In the genomic region with DNA sequence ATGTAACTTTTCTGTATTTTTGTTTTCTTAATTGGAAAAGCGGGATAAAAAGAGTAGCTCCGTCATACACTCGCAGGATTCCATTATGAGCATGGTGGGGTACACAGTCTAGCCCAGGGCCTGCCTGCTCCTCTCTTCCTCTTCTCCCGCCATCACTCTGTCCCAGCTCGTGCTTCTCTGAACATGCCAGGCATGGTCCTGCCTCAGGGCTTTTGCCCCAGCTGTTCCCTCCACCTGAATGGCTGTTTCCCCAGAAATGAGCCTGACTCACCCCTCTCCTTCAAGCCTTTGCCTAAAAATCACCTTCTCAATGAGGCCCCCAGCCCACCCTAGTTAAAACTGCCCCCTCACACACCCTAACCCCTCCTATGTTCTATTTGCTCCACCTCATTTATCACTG, we compare ENCODE assay signal across 18 cellular contexts. TPM values are rescaled to one million over a fixed set of nuclear protein-coding genes. Genes with fewer than 3 reads are reported as not detected.
A peak's percentile ranks its signal among the peaks of the same experiment; 100 is the strongest.
DNase-seq lines count a peak whose midpoint lies in the region; ATAC-seq, FAIRE-seq and TF ChIP-seq lines count a peak whose summit lies in the region.
"Had no signal": no experiment of that assay in that cellular context is flagged by ENCODE, and none has a peak within 500 bp of the region (broad histone marks: within the 10 kb centered on the region; RNA-seq: fewer than 3 reads in every experiment).

No MANE protein-coding gene starts in this region.

- peaks cover 2% of the 10 kb centered on the region for H3K9me1 ChIP-seq in keratinocyte (ENCODE audit: control insufficient read depth, extremely low read depth, insufficient read depth, low read length)

- peaks cover 45% of the 10 kb centered on the region for H3K4me1 Mint-ChIP-seq in WTC11

- no peaks in the 10 kb centered on the region for H3K9me3 ChIP-seq in keratinocyte (ENCODE audit: control insufficient read depth, low read depth, low read length)
- no peaks in the 10 kb centered on the region for H3K9me3 ChIP-seq in spleen
- no peaks in the 10 kb centered on the region for H3K9me3 ChIP-seq in hepatocyte (ENCODE audit: low read depth)

- dilution Hi-C loops in keratinocyte (cut with MboI; ENCODE audit: extremely low pct_ligation_motif_present, low sequenced_read_pairs), result no loop called here

- no peaks in the 10 kb centered on the region for H3K27me3 Mint-ChIP-seq in WTC11 (ENCODE audit: low read depth)
- H3K27me3 Mint-ChIP-seq: B cell; CD4-positive, alpha-beta T cell had no signal

- H3K4me3 ChIP-seq in keratinocyte (ENCODE audit: control insufficient read depth in 2 of 3, extremely low read depth in 1 of 3, insufficient read depth in 2 of 3, low read depth in 1 of 3, low read length in 3 of 3), result no peak overlapping the region
- H3K4me3 ChIP-seq in spleen, result no peak overlapping the region
- H3K4me3 ChIP-seq in hepatocyte, result no peak overlapping the region
- H3K4me3 ChIP-seq: K562, PC-9, SK-N-MC had no signal

- POLR2A ChIA-PET in WTC11 (lab: Charles Lee), result no interaction called here

- H3K27ac ChIP-seq in keratinocyte (ENCODE audit: control insufficient read depth, insufficient read depth, low read length), result no peak overlapping the region
- H3K27ac ChIP-seq in spleen, result no peak overlapping the region
- no peak overlapping the region for H3K27ac ChIP-seq in hepatocyte
- H3K27ac ChIP-seq: PC-9, SK-N-MC had no signal

- CTCF ChIA-PET in WTC11 (lab: Charles Lee), result interaction anchor here (0.6 kb wide), 1 partner anchor 59 kb away, joined by 3 read pairs; no protein-coding TSS in a partner anchor

- 83 to 96% (median 94%) methylated on average over 5 of the region's 5 CpGs for WGBS in spleen, 5 donors
- WGBS in hepatocyte (ENCODE audit: low lambda C conversion rate, missing lambda C conversion rate), result 95% methylated on average over 5 of the region's 5 CpGs

- no peak for TF ChIP-seq CTCF in WTC11 (IDR thresholded peaks at IDR 0.05)
- no peak for TF ChIP-seq CTCF in keratinocyte (optimal IDR thresholded peaks at IDR 0.05 in 1 of 3, IDR thresholded peaks at IDR 0.05 in 1 of 3, conservative IDR thresholded peaks at IDR 0.05 in 1 of 3; ENCODE audit: extremely low read depth in 1 of 3, insufficient read depth in 2 of 3, low read length in 3 of 3)
- no peak for TF ChIP-seq CTCF in spleen (IDR thresholded peaks at IDR 0.05 in 8 of 11, conservative IDR thresholded peaks at IDR 0.05 in 3 of 11)
- no peak for TF ChIP-seq CTCF in hepatocyte (IDR thresholded peaks at IDR 0.05; ENCODE audit: poor library complexity)

- in situ Hi-C loops in ACHN (cut with HindIII; ENCODE audit: low pct_ligation_motif_present, low pct_unique_long_range_greater_than_20kb, low sequenced_read_pairs), result no loop called here

- H3K9ac ChIP-seq in keratinocyte (ENCODE audit: control insufficient read depth, extremely low read depth, insufficient read depth, low read length), result no peak overlapping the region

- H3K79me2 ChIP-seq in keratinocyte (ENCODE audit: control insufficient read depth, insufficient read depth, low read length) (peaks cover 86% of the 10 kb centered on the region), hepatocyte (peaks cover 58% of the 10 kb centered on the region)

- H3K27me3 ChIP-seq in keratinocyte (ENCODE audit: control insufficient read depth, extremely low read depth, insufficient read depth, low read length), result no peaks in the 10 kb centered on the region
- H3K27me3 ChIP-seq in spleen (replicated peaks in 1 of 7), result no peaks in the 10 kb centered on the region
- no peaks in the 10 kb centered on the region for H3K27me3 ChIP-seq in hepatocyte

- no peak for TF ChIP-seq POLR2A in spleen (IDR thresholded peaks at IDR 0.05)

- H3K27ac Mint-ChIP-seq in WTC11, result peak overlapping the region; percentile 6; the same call in 1 of the 2 replicates
- H3K27ac Mint-ChIP-seq: B cell had no signal

- intact Hi-C loops in spleen (cut with DNase I; ENCODE audit: low total_unique reads), result no loop called here

- ATAC-seq in WTC11 (no peak), HG03045 (IDR thresholded peaks at IDR 0.05; ENCODE audit: unreplicated experiment) (no peak)
- ATAC-seq: K562 had no signal

- H3K4me3 Mint-ChIP-seq in WTC11, result no peak overlapping the region
- H3K4me3 Mint-ChIP-seq: B cell; CD4-positive, alpha-beta T cell; H9 had no signal

- H2AFZ ChIP-seq in keratinocyte (ENCODE audit: control insufficient read depth, low read length) (no peak overlapping the region), hepatocyte (no peak overlapping the region)
- H2AFZ ChIP-seq: PC-9 had no signal

- FAIRE-seq in keratinocyte (lab: Jason Lieb, UNC), result peak; percentile 56
- FAIRE-seq: K562 had no signal

- no peaks in the 10 kb centered on the region for H4K20me1 ChIP-seq in keratinocyte (ENCODE audit: control insufficient read depth, extremely low read depth, insufficient read depth, low read length)
- H4K20me1 ChIP-seq in hepatocyte (ENCODE audit: insufficient read depth, poor library complexity, severe bottlenecking), result no peaks in the 10 kb centered on the region

- no peaks in the 10 kb centered on the region for H3K36me3 ChIP-seq in keratinocyte (ENCODE audit: control insufficient read depth in 2 of 2, extremely low read depth in 1 of 2, insufficient read depth in 2 of 2, low read length in 2 of 2)
- no peaks in the 10 kb centered on the region for H3K36me3 ChIP-seq in spleen
- H3K36me3 ChIP-seq in hepatocyte (replicated peaks; ENCODE audit: insufficient read depth, low read depth), result no peaks in the 10 kb centered on the region

- no peaks in the 10 kb centered on the region for H3K9me3 Mint-ChIP-seq in WTC11
- H3K9me3 Mint-ChIP-seq: CD4-positive, alpha-beta T cell; H9 had no signal

- no peaks in the 10 kb centered on the region for H3K36me3 Mint-ChIP-seq in WTC11

- DNase-seq in NCI-H69 (lab: John Stamatoyannopoulos, UW) (peak; percentile 64), WTC11 (ENCODE audit: low spot score) (no peak), keratinocyte (ENCODE audit: low read depth, low spot score) (no peak), spleen (peak; percentile 37), hepatocyte (ENCODE audit: low spot score) (no peak), ACHN (no peak)
- DNase-seq: Calu3; CD4-positive, alpha-beta T cell; DMS53; H9; NCI-H1436; NCI-H2029 treated with DMSO at 0.1 percent for 48 hours; NCI-H774; PC-9 had no signal

- H3K4me2 ChIP-seq in keratinocyte (ENCODE audit: control insufficient read depth, extremely low read depth, insufficient read depth, low read depth, low read length), result peak overlapping the region; percentile 3
- H3K4me2 ChIP-seq in hepatocyte, result no peak overlapping the region
- H3K4me2 ChIP-seq: PC-9 had no signal

- no peaks in the 10 kb centered on the region for H3K9me2 ChIP-seq in hepatocyte (replicated peaks; ENCODE audit: insufficient read depth)

- peaks cover 36% of the 10 kb centered on the region for H3K4me1 ChIP-seq in keratinocyte (ENCODE audit: control insufficient read depth, extremely low read depth, insufficient read depth, low read length)
- peaks cover 2 to 60% (median 19%) of the 10 kb centered on the region in 6 donors for H3K4me1 ChIP-seq in spleen
- peaks cover 11% of the 10 kb centered on the region for H3K4me1 ChIP-seq in hepatocyte (ENCODE audit: insufficient read depth)

TF ChIP-seq in WTC11, 78 proteins besides CTCF, POLR2A, EP300 and RAD21:
- no peak for TF ChIP-seq IRF2 (CRISPR knock-in tag; IDR thresholded peaks at IDR 0.05; ENCODE audit: borderline replicate concordance, low read depth)
- TF ChIP-seq MXD4 (CRISPR knock-in tag; IDR thresholded peaks at IDR 0.05; ENCODE audit: borderline replicate concordance), result no peak
- no peak for TF ChIP-seq GTF2I (CRISPR knock-in tag; conservative IDR thresholded peaks at IDR 0.05)
- no peak for TF ChIP-seq ATF3 (CRISPR knock-in tag; conservative IDR thresholded peaks at IDR 0.05)
- no peak for TF ChIP-seq NFYB (CRISPR knock-in tag; conservative IDR thresholded peaks at IDR 0.05; ENCODE audit: low read depth)

RNA-seq across cellular contexts. Expression of gene CORO2A, which starts 4.5 kb away (rescaled TPM):
- total RNA-seq in WTC11 (2021) (32.5 to 37.0 TPM (median 35.9 TPM) in 3 replicates), spleen (10 to 100 TPM in 1 of 7 donors, 1 to 10 TPM in 6; 5.1 to 11.0 (median 6.8) TPM), hepatocyte (24.6 and 27.1 TPM in 2 replicates)
- polyA plus RNA-seq in keratinocyte (30.9 to 45.2 TPM (median 31.7 TPM) in 3 replicates), spleen (1 to 10 TPM; 1.3 to 2.2 (median 1.7) TPM), hepatocyte (11.7 and 12.8 TPM in 2 replicates)
- polyA plus RNA-seq in keratinocyte (2011; ENCODE audit: low read depth), result 9.8 TPM
- 33.2 and 34.5 TPM in 2 replicates for polyA plus RNA-seq in keratinocyte (2011; cell fraction: cytosol; rRNA removed)
- 35.1 and 38.7 TPM in 2 replicates for polyA plus RNA-seq in keratinocyte (2011; cell fraction: nucleus; rRNA removed)
- polyA plus RNA-seq in keratinocyte (2012; ENCODE audit: low replicate concordance), result 17.9 and 33.7 TPM in 2 replicates
- 49.6 to 65.0 TPM (median 51.0 TPM) in 3 replicates for polyA minus RNA-seq in keratinocyte
- 38.0 TPM for polyA minus RNA-seq in keratinocyte (2011; cell fraction: cytosol; rRNA and poly(A)+ RNA removed)
- polyA minus RNA-seq in keratinocyte (2011; cell fraction: nucleus; rRNA and poly(A)+ RNA removed), result 23.0 and 30.8 TPM in 2 replicates

Comparison
In these comparisons a context has a peak if more than half of its experiments do, and no peak if none do; other contexts are left out.
1. DNase-seq: peak in NCI-H69 (single experiment) and spleen (single experiment); none in WTC11 (single experiment), keratinocyte (single experiment), hepatocyte (single experiment) and ACHN (single experiment).